8 cellular contexts compared by ENCODE assay signal in the genomic region with DNA sequence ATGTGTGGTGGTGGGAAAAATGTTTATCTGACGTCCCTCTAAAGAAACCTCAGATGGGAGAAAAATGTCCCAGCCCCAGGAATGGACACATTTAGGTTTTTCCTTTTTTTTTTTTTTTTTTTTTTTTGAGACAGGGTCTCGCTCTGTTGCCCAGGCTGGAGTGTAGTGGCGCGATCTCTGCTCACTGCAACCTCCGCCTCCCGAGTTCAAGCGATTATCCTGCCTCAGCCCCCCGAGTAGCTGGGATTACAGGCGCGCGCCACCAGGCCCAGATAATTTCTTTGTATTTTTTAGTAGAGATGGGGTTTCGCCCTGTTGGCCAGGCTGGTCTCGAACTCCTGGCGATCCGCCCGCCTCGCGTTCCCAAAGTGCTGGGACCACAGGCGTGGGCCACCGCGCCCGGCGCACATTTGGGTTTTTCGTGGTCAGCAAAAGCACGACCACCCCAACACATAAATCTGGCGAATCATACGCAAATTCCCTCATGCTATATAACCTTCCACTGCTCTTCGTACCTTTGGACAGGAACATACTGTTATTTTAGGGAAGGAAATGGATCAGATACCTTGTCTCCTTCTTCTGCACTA. TPM values are rescaled to one million over a fixed set of nuclear protein-coding genes. Genes with fewer than 3 reads are reported as not detected.
DNase-seq lines count a peak whose midpoint lies in the region; ATAC-seq, FAIRE-seq and TF ChIP-seq lines count a peak whose summit lies in the region.
"Not testable (repeated sequence)": the region's sequence is repeated elsewhere in the genome, so short reads cannot be mapped to it uniquely, and the experiment has no call there.

No MANE protein-coding gene starts in this region.

- H4K20me1 ChIP-seq in BLaER1; GM12878 (ENCODE audit: control insufficient read depth, insufficient read depth): not testable (repeated sequence)

- peaks cover 25% of the 10 kb centered on the region for H3K4me1 ChIP-seq in BLaER1
- H3K4me1 ChIP-seq in GM12878 (ENCODE audit: control insufficient read depth, insufficient read depth, low read length): not testable (repeated sequence)
- peaks cover 12 to 14% of the 10 kb centered on the region in 2 donors for H3K4me1 ChIP-seq in naive thymus-derived CD4-positive, alpha-beta T cell (ENCODE audit: control insufficient read depth in 2 of 2, insufficient read depth in 2 of 2, low read length in 2 of 2)

- H3K36me3 ChIP-seq in BLaER1: peaks cover 39% of the 10 kb centered on the region
- peaks cover 18% of the 10 kb centered on the region for H3K36me3 ChIP-seq in WERI-Rb-1
- peaks cover 0 to 17% of the 10 kb centered on the region in 2 experiments; a peak in 2 of 4 replicates for H3K36me3 ChIP-seq in GM12878 (ENCODE audit: control insufficient read depth in 2 of 2, insufficient read depth in 2 of 2, low read length in 1 of 2)
- H3K36me3 ChIP-seq in naive thymus-derived CD4-positive, alpha-beta T cell (ENCODE audit: control insufficient read depth in 2 of 3, insufficient read depth in 3 of 3, low read length in 3 of 3): peaks cover 0 to 19% (median 0%) of the 10 kb centered on the region in 3 experiments

- H3K27ac Mint-ChIP-seq in naive thymus-derived CD4-positive, alpha-beta T cell: peak overlapping the region; percentile 88 to 99 (median 95)

- peaks cover 56% of the 10 kb centered on the region for H3K79me2 ChIP-seq in GM12878 (ENCODE audit: control insufficient read depth, insufficient read depth, low read length)

- ATAC-seq in GM21529 (IDR thresholded peaks at IDR 0.05; ENCODE audit: unreplicated experiment) (peak; percentile 7), GM12878 (peak; percentile 15)
- peak; percentile 1 for ATAC-seq in naive thymus-derived CD4-positive, alpha-beta T cell

- not testable (repeated sequence) for TF ChIP-seq EP300 in Ishikawa (IDR thresholded peaks at IDR 0.05; ENCODE audit: borderline replicate concordance); GM12878 (IDR thresholded peaks at IDR 0.05; ENCODE audit: borderline replicate concordance in 1 of 2, control insufficient read depth in 1 of 2, low read depth in 2 of 2, low read length in 2 of 2)

- intact Hi-C loops in GM12878 (cut with micrococcal nuclease; ENCODE audit: unreplicated experiment); head of caudate nucleus (cut with DNase I): not testable (repeated sequence)
- intact Hi-C loops in naive thymus-derived CD4-positive, alpha-beta T cell (cut with micrococcal nuclease): loop anchor here (1.0 to 10.0 kb wide), 10 partner anchors 11 to 1247 kb away; a partner anchor contains a TSS

- H3K36me3 Mint-ChIP-seq in naive thymus-derived CD4-positive, alpha-beta T cell: peaks cover 8 to 22% (median 17%) of the 10 kb centered on the region in 5 donors

- not testable (repeated sequence) for H3K27me3 ChIP-seq in BLaER1; WERI-Rb-1 (ENCODE audit: insufficient read depth, low read depth, severe bottlenecking); GM12878 (replicated peaks in 1 of 2; ENCODE audit: control insufficient read depth in 2 of 2, insufficient read depth in 2 of 2, low read length in 1 of 2); naive thymus-derived CD4-positive, alpha-beta T cell (ENCODE audit: control insufficient read depth in 2 of 2, insufficient read depth in 2 of 2, low read length in 2 of 2)

- FAIRE-seq in GM12878 (lab: Jason Lieb, UNC): not testable (repeated sequence)

- not testable (repeated sequence) for TF ChIP-seq POLR2A in GM12878 (IDR thresholded peaks at IDR 0.05; ENCODE audit: low read depth, low read length)

- DNase-seq in WERI-Rb-1 (peak; percentile 23), head of caudate nucleus (peak in 33 of 42 donors; percentile 4 to 64 (median 31))
- DNase-seq in GM12878 (ENCODE audit: low read depth, low spot score): not testable (repeated sequence)
- DNase-seq in naive thymus-derived CD4-positive, alpha-beta T cell: peak in 1 of 9 donors; percentile 41
- peak; percentile 35 for DNase-seq in stimulated activated CD4-positive, alpha-beta T cell treated with anti-CD3 and anti-CD28 coated beads, Interleukin-4, amount 100 ng/mL, for 24 hours

- H3K9ac ChIP-seq in BLaER1: peak overlapping the region; percentile 81
- H3K9ac ChIP-seq in GM12878 (ENCODE audit: control insufficient read depth, insufficient read depth, low read length): peak overlapping the region; percentile 95

- SMC1A ChIA-PET in GM12878 (lab: Charles Lee; ENCODE audit: uncharacterized antibody, unreplicated experiment): interaction anchor here (1.0 to 4.2 kb wide), 5 partner anchors 11 to 205 kb away, joined by 3 to 33 read pairs (median 6); no protein-coding TSS in a partner anchor

- H3K9me3 Mint-ChIP-seq in naive thymus-derived CD4-positive, alpha-beta T cell: not testable (repeated sequence)

- H3K9me3 ChIP-seq in BLaER1; WERI-Rb-1 (ENCODE audit: severe bottlenecking); GM12878 (replicated peaks; ENCODE audit: control insufficient read depth, insufficient read depth, low read length); naive thymus-derived CD4-positive, alpha-beta T cell (ENCODE audit: control insufficient read depth in 2 of 3, low read length in 3 of 3): not testable (repeated sequence)

- peak overlapping the region; percentile 97 for H2AFZ ChIP-seq in GM12878 (ENCODE audit: control insufficient read depth, low read depth, low read length)

- not testable (repeated sequence) for TF ChIP-seq CTCF in WERI-Rb-1 (IDR thresholded peaks at IDR 0.05; ENCODE audit: low read depth, low read length); GM12878 (IDR thresholded peaks at IDR 0.05 in 2 of 3, conservative IDR thresholded peaks at IDR 0.05 in 1 of 3; ENCODE audit: control insufficient read depth in 2 of 3, extremely low read depth in 1 of 3, insufficient read depth in 1 of 3, low read depth in 3 of 3, low read length in 3 of 3)

- CTCF ChIA-PET in GM12878 (lab: Yijun Ruan, JAX): interaction anchor here (0.6 to 5.0 kb wide), 11 partner anchors 11 to 755 kb away, joined by 3 to 33 read pairs (median 4); a partner anchor contains a TSS
- CTCF ChIA-PET in naive thymus-derived CD4-positive, alpha-beta T cell (lab: Charles Lee): interaction anchor here (5.7 kb wide), 1 partner anchor 11 kb away, joined by 40 read pairs; no protein-coding TSS in a partner anchor

- not testable (repeated sequence) for H3K27me3 Mint-ChIP-seq in naive thymus-derived CD4-positive, alpha-beta T cell

- RAD21 ChIA-PET in GM12878 (lab: Charles Lee; ENCODE audit: unreplicated experiment): interaction anchor here (0.7 to 3.6 kb wide), 7 partner anchors 11 to 536 kb away, joined by 3 to 28 read pairs (median 6); no protein-coding TSS in a partner anchor

- in situ Hi-C loops in GM12878 (cut with MboI): not testable (repeated sequence)

- peak overlapping the region; percentile 72 for H3K4me2 ChIP-seq in BLaER1
- H3K4me2 ChIP-seq in GM12878 (ENCODE audit: control insufficient read depth, insufficient read depth): peak overlapping the region; percentile 83

- H3K4me3 Mint-ChIP-seq in naive thymus-derived CD4-positive, alpha-beta T cell: peak overlapping the region; percentile 93 to 100 (median 98)

- H3K4me3 ChIP-seq in BLaER1: peak overlapping the region; percentile 73
- peak overlapping the region; percentile 65 for H3K4me3 ChIP-seq in WERI-Rb-1 (ENCODE audit: low read depth, low read length)
- peak overlapping the region; percentile 89 for H3K4me3 ChIP-seq in GM12878
- H3K4me3 ChIP-seq in naive thymus-derived CD4-positive, alpha-beta T cell (ENCODE audit: low read length): peak overlapping the region; percentile 93

- H3K27ac ChIP-seq in BLaER1 (peak overlapping the region; percentile 77), WERI-Rb-1 (peak overlapping the region; percentile 90), GM12878 (ENCODE audit: control insufficient read depth, insufficient read depth) (peak overlapping the region; percentile 84)
- peak overlapping the region; percentile 89 for H3K27ac ChIP-seq in naive thymus-derived CD4-positive, alpha-beta T cell (ENCODE audit: low read depth, low read length)

- not testable (repeated sequence) for BruUV-seq in GM12878 (replicated peaks; lab: Mats Ljungman, UMichigan)

- not testable (repeated sequence) for TF ChIP-seq RAD21 in Ishikawa (IDR thresholded peaks at IDR 0.05; ENCODE audit: low read depth); GM12878 (IDR thresholded peaks at IDR 0.05; ENCODE audit: insufficient read depth, low read depth, low read length)

- H3K4me1 Mint-ChIP-seq in naive thymus-derived CD4-positive, alpha-beta T cell: peaks cover 31 to 70% (median 54%) of the 10 kb centered on the region in 7 donors

- POLR2A ChIA-PET in GM12878 (lab: Charles Lee): interaction anchor here (0.7 to 3.1 kb wide), 6 partner anchors 11 to 231 kb away, joined by 3 to 21 read pairs (median 6); no protein-coding TSS in a partner anchor
- POLR2A ChIA-PET in naive thymus-derived CD4-positive, alpha-beta T cell (lab: Charles Lee): interaction anchor here (1.0 to 3.2 kb wide), 2 partner anchors 11 to 15 kb away, joined by 8 to 39 read pairs; no protein-coding TSS in a partner anchor

- WGBS in GM12878 (ENCODE audit: insufficient coverage, insufficient replicate concordance, low lambda C conversion rate, missing lambda C conversion rate): under 1% methylated on average over 27 of the region's 28 CpGs

RNA-seq across cellular contexts. Expression of a gene that starts 0.5 kb away (rescaled TPM):
- total RNA-seq in GM12878 (2013; cell fraction: nucleolus; rRNA removed): 151 and 157 TPM in 2 replicates
- total RNA-seq in GM12878 (2014; rRNA removed): 113 and 117 TPM in 2 replicates
- total RNA-seq in GM12878 (2014; rRNA removed; fragmentation: Illumina TruSeq; extraction: Trizol): 114 and 119 TPM in 2 replicates
- total RNA-seq in GM12878 (2021): 95.3 and 96.1 TPM in 2 replicates
- polyA plus RNA-seq in GM12878 (2011; ENCODE audit: low read depth): 40.3 TPM
- 128 and 139 TPM in 2 replicates for polyA plus RNA-seq in GM12878 (2011; rRNA removed)
- polyA plus RNA-seq in GM12878 (2011; cell fraction: cytosol; rRNA removed): 92.2 and 96.2 TPM in 2 replicates
- polyA plus RNA-seq in GM12878 (2011; cell fraction: nucleus; rRNA removed): 68.8 and 72.8 TPM in 2 replicates
- 46.0 and 55.8 TPM in 2 replicates for polyA plus RNA-seq in GM12878 (2012)
- 125 and 140 TPM in 2 replicates for polyA plus RNA-seq in GM12878 (2014; fragmentation: Illumina TruSeq; extraction: Trizol)
- polyA plus RNA-seq in GM12878 (2014; fragmentation: Nextera tagmentation; extraction: Ambion mirVana): 10 to 100 TPM; 61.0 to 88.9 TPM
- polyA plus RNA-seq in GM12878 (2014; rRNA removed): 84.7 and 89.9 TPM in 2 replicates
- polyA plus RNA-seq in GM12878 (2016; fragmentation: Nextera tagmentation; extraction: Ambion mirVana): 10 to 100 TPM; 77.1 to 80.0 TPM
- polyA minus RNA-seq in GM12878 (2011; rRNA and poly(A)+ RNA removed): 98.5 and 103 TPM in 2 replicates
- 41.7 and 54.2 TPM in 2 replicates for polyA minus RNA-seq in GM12878 (2011; cell fraction: cytosol; rRNA and poly(A)+ RNA removed)
- 55.2 and 96.8 TPM in 2 replicates for polyA minus RNA-seq in GM12878 (2011; cell fraction: nucleus; rRNA and poly(A)+ RNA removed)
- 10 to 100 TPM; 36.6 to 54.0 (median 39.5) TPM for total RNA-seq in naive thymus-derived CD4-positive, alpha-beta T cell
- polyA plus RNA-seq in naive thymus-derived CD4-positive, alpha-beta T cell: 10 to 100 TPM; 35.2 to 48.7 TPM

RNA-seq across cellular contexts. Expression of a gene that starts 0.6 kb away (rescaled TPM):
- 37.6 and 44.3 TPM in 2 replicates for total RNA-seq in GM12878 (2013; cell fraction: nucleolus; rRNA removed)
- total RNA-seq in GM12878 (2014; rRNA removed) (10.5 and 13.1 TPM in 2 replicates), GM12878 (2014; rRNA removed; fragmentation: Illumina TruSeq; extraction: Trizol) (8.7 and 9.9 TPM in 2 replicates), GM12878 (2021) (13.6 and 14.7 TPM in 2 replicates)
- 4.2 TPM for polyA plus RNA-seq in GM12878 (2011; ENCODE audit: low read depth)
- polyA plus RNA-seq in GM12878 (2011; rRNA removed) (14.8 and 17.9 TPM in 2 replicates), GM12878 (2014; fragmentation: Illumina TruSeq; extraction: Trizol) (12.0 and 12.4 TPM in 2 replicates), GM12878 (2014; fragmentation: Nextera tagmentation; extraction: Ambion mirVana) (10 to 100 TPM in 1 of 2 experiments, 1 to 10 TPM in 1; 9.1 to 11.0 TPM), GM12878 (2014; rRNA removed) (10.2 and 12.8 TPM in 2 replicates), GM12878 (2016; fragmentation: Nextera tagmentation; extraction: Ambion mirVana) (10 to 100 TPM; 11.8 to 15.0 TPM)
- 8.3 and 9.0 TPM in 2 replicates for polyA plus RNA-seq in GM12878 (2011; cell fraction: cytosol; rRNA removed)
- polyA plus RNA-seq in GM12878 (2011; cell fraction: nucleus; rRNA removed): 21.8 and 22.2 TPM in 2 replicates
- polyA plus RNA-seq in GM12878 (2012): 4.1 and 6.9 TPM in 2 replicates
- 12.6 and 14.7 TPM in 2 replicates for polyA minus RNA-seq in GM12878 (2011; rRNA and poly(A)+ RNA removed)
- 3.7 and 3.9 TPM in 2 replicates for polyA minus RNA-seq in GM12878 (2011; cell fraction: cytosol; rRNA and poly(A)+ RNA removed)
- polyA minus RNA-seq in GM12878 (2011; cell fraction: nucleus; rRNA and poly(A)+ RNA removed): 10.6 and 17.6 TPM in 2 replicates
- total RNA-seq in naive thymus-derived CD4-positive, alpha-beta T cell: 10 to 100 TPM in 3 of 5 experiments, 1 to 10 TPM in 2; 5.0 to 12.6 (median 11.2) TPM
- polyA plus RNA-seq in naive thymus-derived CD4-positive, alpha-beta T cell: 1 to 10 TPM; 3.7 to 6.0 TPM
